8 cellular contexts compared by ENCODE assay signal in genomic region chr22:38505595-38506117, GRCh38. TPM values are rescaled to one million over a fixed set of nuclear protein-coding genes. Genes with fewer than 3 reads are reported as not detected.
A peak's percentile ranks its signal among the peaks of the same experiment; 100 is the strongest.
DNase-seq lines count a peak whose midpoint lies in the region; ATAC-seq lines count a peak whose summit lies in the region.

No MANE protein-coding gene starts in this region.

- H3K4me3 Mint-ChIP-seq in effector memory CD8-positive, alpha-beta T cell: peak overlapping the region; percentile 99 to 100

- no peaks in the 10 kb centered on the region for H3K27me3 ChIP-seq in mesendoderm (ENCODE audit: insufficient read depth, low read length, poor library complexity)

- peak overlapping the region; percentile 30 for H3K4me2 ChIP-seq in mesendoderm (ENCODE audit: low read length)

- H3K79me1 ChIP-seq in mesendoderm (ENCODE audit: low read length): peaks cover 3% of the 10 kb centered on the region

- peak; percentile 30 for ATAC-seq in GM21576 (IDR thresholded peaks at IDR 0.05; ENCODE audit: unreplicated experiment)
- ATAC-seq in effector memory CD8-positive, alpha-beta T cell (replicated peaks): peak; percentile 26

- no peaks in the 10 kb centered on the region for H3K9me3 ChIP-seq in ES-I3 (ENCODE audit: control insufficient read depth, insufficient read depth, low read length)

- peak overlapping the region; percentile 100 for H3K18ac ChIP-seq in mesendoderm (ENCODE audit: low read length)

- H3K27me3 Mint-ChIP-seq in effector memory CD8-positive, alpha-beta T cell: no peaks in the 10 kb centered on the region

- H4K5ac ChIP-seq in mesendoderm (ENCODE audit: low read length): no peak overlapping the region

- peak overlapping the region; percentile 95 for H3K4me3 ChIP-seq in mesendoderm (ENCODE audit: low read length)

- peak overlapping the region; percentile 99 for H3K23ac ChIP-seq in mesendoderm (ENCODE audit: low read length)

- H3K36me3 ChIP-seq in ES-I3 (ENCODE audit: insufficient read depth, low read length): peaks cover 17% of the 10 kb centered on the region
- peaks cover 1% of the 10 kb centered on the region for H3K36me3 ChIP-seq in mesendoderm (ENCODE audit: control insufficient read depth, insufficient read depth, low read length)

- peak overlapping the region; percentile 100 for H3K27ac Mint-ChIP-seq in effector memory CD8-positive, alpha-beta T cell

- peaks cover 2 to 7% of the 10 kb centered on the region in 2 donors for H3K9me3 Mint-ChIP-seq in effector memory CD8-positive, alpha-beta T cell

- in situ Hi-C loops in KBM-7 (cut with MboI; ENCODE audit: low pct_unique_long_range_greater_than_20kb, low sequenced_read_pairs): no loop called here

- peak overlapping the region; percentile 100 for H3K4ac ChIP-seq in mesendoderm (ENCODE audit: low read depth, low read length)

- peak overlapping the region; percentile 98 for H2BK5ac ChIP-seq in mesendoderm (ENCODE audit: low read length)

- H3K4me1 Mint-ChIP-seq in effector memory CD8-positive, alpha-beta T cell (ENCODE audit: low read depth in 2 of 2): peaks cover 53% of the 10 kb centered on the region in 2 donors

- peak overlapping the region; percentile 98 for H3K9ac ChIP-seq in ES-I3 (ENCODE audit: low read depth, low read length)
- H3K9ac ChIP-seq in mesendoderm (ENCODE audit: low read length): peak overlapping the region; percentile 99

- H3K36me3 Mint-ChIP-seq in effector memory CD8-positive, alpha-beta T cell (ENCODE audit: insufficient read depth): peaks cover 63% of the 10 kb centered on the region

- H2BK120ac ChIP-seq in mesendoderm (ENCODE audit: low read depth, low read length): peak overlapping the region; percentile 75

- no peak overlapping the region for H2BK15ac ChIP-seq in mesendoderm (replicated peaks; ENCODE audit: low read depth)

- WGBS in mesendoderm (ENCODE audit: extremely low coverage, insufficient coverage, low lambda C conversion rate): no CpG with 5 or more reads among the region's 63 CpGs

- DNase-seq in KBM-7 (peak; percentile 49), mesendoderm (peak; percentile 61), NCI-H2107 treated with DMSO at 0.1 percent for 48 hours (lab: John Stamatoyannopoulos, UW; ENCODE audit: unreplicated experiment) (no peak)
- peak; percentile 62 for DNase-seq in activated CD4-positive, alpha-beta T cell treated with anti-CD3 and anti-CD28 coated beads, Interleukin-2, amount 50 U/mL, for 1 hour
- peak in 1 of 3 experiments; percentile 53 for DNase-seq in effector memory CD8-positive, alpha-beta T cell
- peak; percentile 37 for DNase-seq in stimulated activated CD8-positive, alpha-beta memory T cell treated with anti-CD3 and anti-CD28 coated beads, Interleukin-15, amount 100 ng/mL, for 1 hour (ENCODE audit: low read depth)

- H3K56ac ChIP-seq in mesendoderm (ENCODE audit: low read length): peak overlapping the region; percentile 100

- peak overlapping the region; percentile 97 for H3K27ac ChIP-seq in mesendoderm (ENCODE audit: low read depth, low read length)

- H2AK5ac ChIP-seq in mesendoderm (ENCODE audit: low read length): peak overlapping the region; percentile 95

- H4K8ac ChIP-seq in mesendoderm (ENCODE audit: low read depth, low read length): peak overlapping the region; percentile 97

- H3K4me1 ChIP-seq in ES-I3 (ENCODE audit: insufficient read depth, low read length) (peaks cover 22% of the 10 kb centered on the region; the same call in 1 of the 2 replicates), mesendoderm (ENCODE audit: control insufficient read depth, low read depth, low read length) (peaks cover 3% of the 10 kb centered on the region)

- peaks cover 49% of the 10 kb centered on the region for H3K79me2 ChIP-seq in mesendoderm (ENCODE audit: control insufficient read depth, insufficient read depth, low read length)

RNA-seq across cellular contexts. Expression of gene DDX17, which starts 0.5 kb away (rescaled TPM):
- 135 TPM for polyA plus RNA-seq in mesendoderm (2013, experiment 1 of 2)
- polyA plus RNA-seq in mesendoderm (2013, experiment 2 of 2): 135 TPM

RNA-seq across cellular contexts. Expression of gene KDELR3, which starts 37.8 kb away (rescaled TPM):
- polyA plus RNA-seq in mesendoderm (2013, experiment 1 of 2): 5.6 TPM
- 6.0 TPM for polyA plus RNA-seq in mesendoderm (2013, experiment 2 of 2)

RNA-seq across cellular contexts. Expression of gene KCNJ4, which starts 50.7 kb away (rescaled TPM):
- 0.14 TPM for polyA plus RNA-seq in mesendoderm (2013, experiment 1 of 2)
- polyA plus RNA-seq in mesendoderm (2013, experiment 2 of 2): 0.14 TPM
